In genomic region chr16:28367926-28368325, GRCh38 we compare ENCODE assay signal across 5 cellular contexts. TPM values are rescaled to one million over a fixed set of nuclear protein-coding genes. Genes with fewer than 3 reads are reported as not detected.
"Had no signal": no experiment of that assay in that cellular context is flagged by ENCODE, and none has a peak within 500 bp of the region (broad histone marks: within the 10 kb centered on the region; RNA-seq: fewer than 3 reads in every experiment).

No MANE protein-coding gene starts in this region.

RNA-seq across cellular contexts. Expression of gene NPIPB6, which starts 4.6 kb away (rescaled TPM):
- total RNA-seq: dermis blood vessel endothelial cell, fibroblast of villous mesenchyme, mononuclear cell, skeletal muscle tissue had no signal
- polyA plus RNA-seq: liver had no signal
